ENCODE assay signal across 8 cellular contexts in genomic region chr16:77971306-77972131, GRCh38.
DNase-seq lines count a peak whose midpoint lies in the region; ATAC-seq lines count a peak whose summit lies in the region.

No MANE protein-coding gene starts in this region.

- ATAC-seq in HG03045 (IDR thresholded peaks at IDR 0.05; ENCODE audit: unreplicated experiment), result peak; percentile 73

- DNase-seq in NCI-H2171 treated with DMSO at 0.1 percent for 48 hours (lab: John Stamatoyannopoulos, UW) (peak; percentile 21), NCI-H2171 (lab: John Stamatoyannopoulos, UW) (no peak), NCI-H226 (peak; percentile 34), medulla oblongata (ENCODE audit: extremely low spot score) (peak; percentile 91)
- DNase-seq in activated CD4-positive, alpha-beta T cell treated with anti-CD3 and anti-CD28 coated beads, Interleukin-2, amount 50 U/mL, for 4 hours, result peak; percentile 66 to 71
- peak; percentile 63 for DNase-seq in effector CD8-positive, alpha-beta T cell (lab: John Stamatoyannopoulos, UW)
- peak; percentile 65 for DNase-seq in stimulated activated CD8-positive, alpha-beta memory T cell treated with anti-CD3 and anti-CD28 coated beads, Interleukin-15, amount 100 ng/mL, for 1 hour (ENCODE audit: low read depth)
